27 cellular contexts compared by ENCODE assay signal in genomic region chr22:19574247-19574646, GRCh38. TPM values are rescaled to one million over a fixed set of nuclear protein-coding genes. Genes with fewer than 3 reads are reported as not detected.
"Had no signal": no experiment of that assay in that cellular context is flagged by ENCODE, and none has a peak within 500 bp of the region (broad histone marks: within the 10 kb centered on the region; RNA-seq: fewer than 3 reads in every experiment).

No MANE protein-coding gene starts in this region.

- H3K4me3 ChIP-seq: ascending aorta, breast epithelium, cardiac muscle cell, colonic mucosa had no signal

- H3K4me3 Mint-ChIP-seq: activated CD4-positive, alpha-beta memory T cell treated with anti-CD3 and anti-CD28 coated beads, Interleukin-2, amount 10 ng/mL, durations not matched to agents 7 days and 5 days; activated CD4-positive, alpha-beta T cell treated with anti-CD3 and anti-CD28 coated beads, Interleukin-2, amount 10 ng/mL, durations not matched to agents 7 days and 5 days; activated naive CD4-positive, alpha-beta T cell treated with anti-CD3 and anti-CD28 coated beads, Interleukin-2, amount 10 ng/mL, durations not matched to agents 7 days and 5 days; activated naive CD8-positive, alpha-beta T cell treated with anti-CD3 and anti-CD28 coated beads, Interleukin-2, amount 10 ng/mL, durations not matched to agents 7 days and 5 days; activated T-cell treated with anti-CD3 and anti-CD28 coated beads, Interleukin-2, amount 50 U/mL, for 24 hours; activated T-cell treated with anti-CD3 and anti-CD28 coated beads, Interleukin-2, amount 50 U/mL, for 72 hours; brain; endodermal cell; WTC11 had no signal

- H3K36me3 ChIP-seq: ascending aorta, breast epithelium, cardiac muscle cell, colonic mucosa had no signal

- H3K4me1 ChIP-seq: ascending aorta, breast epithelium, colonic mucosa had no signal

- H3K27ac ChIP-seq: ascending aorta, breast epithelium, cardiac muscle cell, colonic mucosa had no signal

- H3K27ac Mint-ChIP-seq: activated CD4-positive, alpha-beta memory T cell treated with anti-CD3 and anti-CD28 coated beads, Interleukin-2, amount 10 ng/mL, durations not matched to agents 7 days and 5 days; activated CD4-positive, alpha-beta T cell treated with anti-CD3 and anti-CD28 coated beads, Interleukin-2, amount 10 ng/mL, durations not matched to agents 7 days and 5 days; activated naive CD4-positive, alpha-beta T cell treated with anti-CD3 and anti-CD28 coated beads, Interleukin-2, amount 10 ng/mL, durations not matched to agents 7 days and 5 days; activated naive CD8-positive, alpha-beta T cell treated with anti-CD3 and anti-CD28 coated beads, Interleukin-2, amount 10 ng/mL, durations not matched to agents 7 days and 5 days; activated T-cell treated with anti-CD3 and anti-CD28 coated beads, Interleukin-2, amount 50 U/mL, for 24 hours; activated T-cell treated with anti-CD3 and anti-CD28 coated beads, Interleukin-2, amount 50 U/mL, for 72 hours; brain; endodermal cell had no signal

- H3K9me3 ChIP-seq: ascending aorta, breast epithelium, colonic mucosa had no signal

- H3K27me3 ChIP-seq: ascending aorta, cardiac muscle cell, colonic mucosa had no signal

- H3K9me3 Mint-ChIP-seq: activated CD4-positive, alpha-beta memory T cell treated with anti-CD3 and anti-CD28 coated beads, Interleukin-2, amount 10 ng/mL, durations not matched to agents 7 days and 5 days; activated CD4-positive, alpha-beta T cell treated with anti-CD3 and anti-CD28 coated beads, Interleukin-2, amount 10 ng/mL, durations not matched to agents 7 days and 5 days; activated naive CD4-positive, alpha-beta T cell treated with anti-CD3 and anti-CD28 coated beads, Interleukin-2, amount 10 ng/mL, durations not matched to agents 7 days and 5 days; activated naive CD4-positive, alpha-beta T cell treated with anti-CD3 and anti-CD28 coated beads, Interleukin-2, amount 50 U/mL, for 72 hours; activated naive CD8-positive, alpha-beta T cell treated with anti-CD3 and anti-CD28 coated beads, Interleukin-2, amount 10 ng/mL, durations not matched to agents 7 days and 5 days; activated T-cell treated with anti-CD3 and anti-CD28 coated beads, Interleukin-2, amount 50 U/mL, for 24 hours; activated T-cell treated with anti-CD3 and anti-CD28 coated beads, Interleukin-2, amount 50 U/mL, for 72 hours; endodermal cell; WTC11 had no signal

- DNase-seq: activated CD4-positive, alpha-beta memory T cell treated with anti-CD3 and anti-CD28 coated beads, Interleukin-2, amount 10 ng/mL, durations not matched to agents 7 days and 5 days; activated CD4-positive, alpha-beta T cell treated with anti-CD3 and anti-CD28 coated beads for 1 hour; activated CD4-positive, alpha-beta T cell treated with anti-CD3 and anti-CD28 coated beads for 4 hours; activated CD4-positive, alpha-beta T cell treated with anti-CD3 and anti-CD28 coated beads, Interleukin-2, amount 10 ng/mL, durations not matched to agents 7 days and 5 days; activated CD4-positive, alpha-beta T cell treated with anti-CD3 and anti-CD28 coated beads, Interleukin-2, amount 50 U/mL, for 4 hours; activated CD8-positive, alpha-beta memory T cell treated with anti-CD3 and anti-CD28 coated beads, Interleukin-2, amount 50 U/mL, for 48 hours; activated gamma-delta T cell; activated naive CD4-positive, alpha-beta T cell; activated naive CD4-positive, alpha-beta T cell treated with anti-CD3 and anti-CD28 coated beads, Interleukin-2, amount 10 ng/mL, durations not matched to agents 7 days and 5 days; activated naive CD8-positive, alpha-beta T cell treated with anti-CD3 and anti-CD28 coated beads, Interleukin-2, amount 10 ng/mL, durations not matched to agents 7 days and 5 days; activated T-cell treated with anti-CD3 and anti-CD28 coated beads for 4 hours; activated T-cell treated with anti-CD3 and anti-CD28 coated beads, Interleukin-2, amount 50 U/mL, for 24 hours; activated T-cell treated with anti-CD3 and anti-CD28 coated beads, Interleukin-2, amount 50 U/mL, for 72 hours; central memory CD4-positive, alpha-beta T cell; cerebellar nuclear complex; colonic mucosa; effector memory CD4-positive, alpha-beta T cell; endodermal cell; foreskin fibroblast; T-helper 2 cell had no signal

- H3K27me3 Mint-ChIP-seq: activated CD4-positive, alpha-beta T cell treated with anti-CD3 and anti-CD28 coated beads, Interleukin-2, amount 10 ng/mL, durations not matched to agents 7 days and 5 days; activated T-cell treated with anti-CD3 and anti-CD28 coated beads, Interleukin-2, amount 50 U/mL, for 24 hours had no signal

- FAIRE-seq: frontal cortex had no signal

- H3K36me3 Mint-ChIP-seq: activated naive CD4-positive, alpha-beta T cell treated with anti-CD3 and anti-CD28 coated beads, Interleukin-2, amount 10 ng/mL, durations not matched to agents 7 days and 5 days; activated naive CD4-positive, alpha-beta T cell treated with anti-CD3 and anti-CD28 coated beads, Interleukin-2, amount 50 U/mL, for 72 hours; activated naive CD8-positive, alpha-beta T cell treated with anti-CD3 and anti-CD28 coated beads, Interleukin-2, amount 10 ng/mL, durations not matched to agents 7 days and 5 days; brain; WTC11 had no signal

RNA-seq across cellular contexts. Expression of gene CLDN5, which starts 50.0 kb away (rescaled TPM):
- total RNA-seq: activated naive CD4-positive, alpha-beta T cell treated with anti-CD3 and anti-CD28 coated beads, Interleukin-2, amount 50 U/mL, for 72 hours; activated naive CD8-positive, alpha-beta T cell treated with anti-CD3 and anti-CD28 coated beads, Interleukin-2, amount 10 ng/mL, durations not matched to agents 7 days and 5 days had no signal
